ENCODE assay signal across 9 cellular contexts in genomic region chr6:75230484-75231325, GRCh38. TPM values are rescaled to one million over a fixed set of nuclear protein-coding genes. Genes with fewer than 3 reads are reported as not detected.
A peak's percentile ranks its signal among the peaks of the same experiment; 100 is the strongest.
DNase-seq lines count a peak whose midpoint lies in the region; ATAC-seq, FAIRE-seq and TF ChIP-seq lines count a peak whose summit lies in the region.
"Had no signal": no experiment of that assay in that cellular context is flagged by ENCODE, and none has a peak within 500 bp of the region (broad histone marks: within the 10 kb centered on the region; RNA-seq: fewer than 3 reads in every experiment).

No MANE protein-coding gene starts in this region.

- no peaks in the 10 kb centered on the region for H3K36me3 ChIP-seq in keratinocyte (ENCODE audit: control insufficient read depth in 2 of 2, extremely low read depth in 1 of 2, insufficient read depth in 2 of 2, low read length in 2 of 2)
- no peaks in the 10 kb centered on the region for H3K36me3 ChIP-seq in vagina

- DNase-seq in DMS53 (lab: John Stamatoyannopoulos, UW) = peak; percentile 76
- peak; percentile 62 to 71 for DNase-seq in Kasumi-1 (lab: John Stamatoyannopoulos, UW)
- no peak for DNase-seq in astrocyte of the cerebellum (ENCODE audit: low read depth)
- DNase-seq in keratinocyte (ENCODE audit: low read depth, low spot score) = peak; percentile 9
- DNase-seq in vagina (ENCODE audit: extremely low spot score in 2 of 2) = no peak

- H3K9me1 ChIP-seq in keratinocyte (ENCODE audit: control insufficient read depth, extremely low read depth, insufficient read depth, low read length) = no peaks in the 10 kb centered on the region

- TF ChIP-seq CTCF in astrocyte of the cerebellum (IDR thresholded peaks at IDR 0.05; ENCODE audit: low read depth, low read length, missing control alignments) = peak; percentile 90
- TF ChIP-seq CTCF in keratinocyte (optimal IDR thresholded peaks at IDR 0.05 in 1 of 3, IDR thresholded peaks at IDR 0.05 in 1 of 3, conservative IDR thresholded peaks at IDR 0.05 in 1 of 3; ENCODE audit: extremely low read depth in 1 of 3, insufficient read depth in 2 of 3, low read length in 3 of 3) = peak; percentile 72 to 75 (median 72)
- peak in 2 of 3 experiments; percentile 34 to 41 for TF ChIP-seq CTCF in vagina (IDR thresholded peaks at IDR 0.05)

- no peak for TF ChIP-seq POLR2A in vagina (IDR thresholded peaks at IDR 0.05)

- ATAC-seq in GM19395 (IDR thresholded peaks at IDR 0.05; ENCODE audit: unreplicated experiment) (no peak), HG02763 (IDR thresholded peaks at IDR 0.05; ENCODE audit: unreplicated experiment) (no peak), HG02588 (IDR thresholded peaks at IDR 0.05; ENCODE audit: unreplicated experiment) (no peak)

- intact Hi-C loops in vagina (cut with DNase I) = no loop called here

- dilution Hi-C loops in keratinocyte (cut with MboI; ENCODE audit: extremely low pct_ligation_motif_present, low sequenced_read_pairs) = no loop called here

- H3K4me3 ChIP-seq in astrocyte of the cerebellum (ENCODE audit: low read depth, low read length) = no peak overlapping the region
- no peak overlapping the region for H3K4me3 ChIP-seq in keratinocyte (ENCODE audit: control insufficient read depth in 2 of 3, extremely low read depth in 1 of 3, insufficient read depth in 2 of 3, low read depth in 1 of 3, low read length in 3 of 3)
- no peak overlapping the region for H3K4me3 ChIP-seq in vagina

- H3K4me2 ChIP-seq in keratinocyte (ENCODE audit: control insufficient read depth, extremely low read depth, insufficient read depth, low read depth, low read length) = peak overlapping the region; percentile 40

- H3K9me3 ChIP-seq in keratinocyte (ENCODE audit: control insufficient read depth, low read depth, low read length) (no peaks in the 10 kb centered on the region), vagina (no peaks in the 10 kb centered on the region)
- H3K9me3 ChIP-seq: neutrophil had no signal

- H3K9ac ChIP-seq in keratinocyte (ENCODE audit: control insufficient read depth, extremely low read depth, insufficient read depth, low read length) = no peak overlapping the region

- H3K27ac ChIP-seq in keratinocyte (ENCODE audit: control insufficient read depth, insufficient read depth, low read length) = no peak overlapping the region
- H3K27ac ChIP-seq in vagina = no peak overlapping the region
- H3K27ac ChIP-seq: neutrophil had no signal

- H4K20me1 ChIP-seq in keratinocyte (ENCODE audit: control insufficient read depth, extremely low read depth, insufficient read depth, low read length) = no peaks in the 10 kb centered on the region

- no peak overlapping the region for H2AFZ ChIP-seq in keratinocyte (ENCODE audit: control insufficient read depth, low read length)

- no peaks in the 10 kb centered on the region for H3K79me2 ChIP-seq in keratinocyte (ENCODE audit: control insufficient read depth, insufficient read depth, low read length)

- peak; percentile 58 for FAIRE-seq in keratinocyte (lab: Jason Lieb, UNC)

- H3K27me3 ChIP-seq in keratinocyte (ENCODE audit: control insufficient read depth, extremely low read depth, insufficient read depth, low read length) (no peaks in the 10 kb centered on the region), vagina (no peaks in the 10 kb centered on the region)

- in situ Hi-C loops in astrocyte of the cerebellum (cut with HindIII; ENCODE audit: low sequenced_read_pairs) = no loop called here

- no peaks in the 10 kb centered on the region for H3K4me1 ChIP-seq in keratinocyte (ENCODE audit: control insufficient read depth, extremely low read depth, insufficient read depth, low read length)
- no peaks in the 10 kb centered on the region for H3K4me1 ChIP-seq in vagina

RNA-seq across cellular contexts. Expression of gene COX7A2, which starts 12.9 kb away (rescaled TPM):
- 160 to 489 TPM (median 474 TPM) in 3 replicates for polyA plus RNA-seq in keratinocyte
- polyA plus RNA-seq in keratinocyte (2011; ENCODE audit: low read depth) = 441 TPM
- polyA plus RNA-seq in keratinocyte (2011; cell fraction: cytosol; rRNA removed) = 152 and 383 TPM in 2 replicates
- 97.3 and 102 TPM in 2 replicates for polyA plus RNA-seq in keratinocyte (2011; cell fraction: nucleus; rRNA removed)
- 399 and 440 TPM in 2 replicates for polyA plus RNA-seq in keratinocyte (2012; ENCODE audit: low replicate concordance)
- polyA minus RNA-seq in keratinocyte = 31.6 to 65.8 TPM (median 56.6 TPM) in 3 replicates
- 76.7 TPM for polyA minus RNA-seq in keratinocyte (2011; cell fraction: cytosol; rRNA and poly(A)+ RNA removed)
- 8.4 and 14.3 TPM in 2 replicates for polyA minus RNA-seq in keratinocyte (2011; cell fraction: nucleus; rRNA and poly(A)+ RNA removed)
- 286 TPM for total RNA-seq in vagina

RNA-seq across cellular contexts. Expression of gene COL12A1, which starts 24.9 kb away (rescaled TPM):
- polyA plus RNA-seq in keratinocyte = 82.3 to 152 TPM (median 96.9 TPM) in 3 replicates
- polyA plus RNA-seq in keratinocyte (2011; ENCODE audit: low read depth) = 7.1 TPM
- polyA plus RNA-seq in keratinocyte (2011; cell fraction: cytosol; rRNA removed) = 15.0 and 22.4 TPM in 2 replicates
- polyA plus RNA-seq in keratinocyte (2011; cell fraction: nucleus; rRNA removed) = 195 and 205 TPM in 2 replicates
- polyA plus RNA-seq in keratinocyte (2012; ENCODE audit: low replicate concordance) = 3.6 and 129 TPM in 2 replicates
- 274 to 427 TPM (median 290 TPM) in 3 replicates for polyA minus RNA-seq in keratinocyte
- 51.0 TPM for polyA minus RNA-seq in keratinocyte (2011; cell fraction: cytosol; rRNA and poly(A)+ RNA removed)
- 365 and 633 TPM in 2 replicates for polyA minus RNA-seq in keratinocyte (2011; cell fraction: nucleus; rRNA and poly(A)+ RNA removed)
- total RNA-seq in vagina = 130 TPM

RNA-seq across cellular contexts. Expression of gene TMEM30A, which starts 53.9 kb away (rescaled TPM):
- polyA plus RNA-seq in keratinocyte = 22.0 to 50.2 TPM (median 25.2 TPM) in 3 replicates
- 25.3 TPM for polyA plus RNA-seq in keratinocyte (2011; ENCODE audit: low read depth)
- polyA plus RNA-seq in keratinocyte (2011; cell fraction: cytosol; rRNA removed) = 10.1 and 17.1 TPM in 2 replicates
- polyA plus RNA-seq in keratinocyte (2011; cell fraction: nucleus; rRNA removed) = 38.8 and 54.7 TPM in 2 replicates
- 52.2 and 52.6 TPM in 2 replicates for polyA plus RNA-seq in keratinocyte (2012; ENCODE audit: low replicate concordance)
- 11.6 to 71.3 TPM (median 32.7 TPM) in 3 replicates for polyA minus RNA-seq in keratinocyte
- polyA minus RNA-seq in keratinocyte (2011; cell fraction: cytosol; rRNA and poly(A)+ RNA removed) = 15.9 TPM
- polyA minus RNA-seq in keratinocyte (2011; cell fraction: nucleus; rRNA and poly(A)+ RNA removed) = 30.0 and 98.0 TPM in 2 replicates
- total RNA-seq in vagina = 52.1 TPM

Comparison
In these comparisons a context has a peak if more than half of its experiments do, and no peak if none do; other contexts are left out.
1. DNase-seq: peak in DMS53 (single experiment), Kasumi-1 (2 of 2) and keratinocyte (single experiment); none in astrocyte of the cerebellum (single experiment) and vagina (0 of 2).
2. CTCF ChIP-seq: peak in every context shown above with its lines; median percentile 90 in astrocyte of the cerebellum; 72 in keratinocyte; 38 in vagina.